ENCODE assay signal across 18 cellular contexts in genomic region chr22:40982482-40983385, GRCh38. TPM values are rescaled to one million over a fixed set of nuclear protein-coding genes. Genes with fewer than 3 reads are reported as not detected.
A peak's percentile ranks its signal among the peaks of the same experiment; 100 is the strongest.
DNase-seq lines count a peak whose midpoint lies in the region; ATAC-seq and TF ChIP-seq lines count a peak whose summit lies in the region.
"Had no signal": no experiment of that assay in that cellular context is flagged by ENCODE, and none has a peak within 500 bp of the region (broad histone marks: within the 10 kb centered on the region; RNA-seq: fewer than 3 reads in every experiment).

No MANE protein-coding gene starts in this region.

- no peaks in the 10 kb centered on the region for H3K4me1 Mint-ChIP-seq in T-helper 17 cell
- peaks cover 18% of the 10 kb centered on the region for H3K4me1 Mint-ChIP-seq in stimulated activated memory B cell treated with anti-CD40 and anti-IgM and Interleukin-4, amounts not matched to agents 10 μg/mL and 1 μg/mL and 100 μg/mL, for 72 hours

- WGBS in IMR-90 (ENCODE audit: extremely low coverage in 2 of 2, insufficient read length in 1 of 2), 2 experiments: 83% methylated on average over 16 of the region's 21 CpGs; no CpG with 5 or more reads in 1 of the 2 experiments

- H2BK5ac ChIP-seq in IMR-90 (ENCODE audit: low read depth, low read length, poor library complexity, severe bottlenecking): no peak overlapping the region

- in situ Hi-C loops in IMR-90 (cut with MboI; ENCODE audit: low sequenced_read_pairs): no loop called here

- TF ChIP-seq POLR2A in IMR-90 (IDR thresholded peaks at IDR 0.05; ENCODE audit: low read depth, low read length) (no peak), breast epithelium (IDR thresholded peaks at IDR 0.05) (no peak)

- CTCF ChIA-PET in IMR-90 (lab: Yijun Ruan, JAX): interaction anchor here (0.6 kb wide), 1 partner anchor 26 kb away, joined by 3 read pairs; no protein-coding TSS in a partner anchor

- H3K4me3 Mint-ChIP-seq in T-helper 17 cell: no peak overlapping the region
- H3K4me3 Mint-ChIP-seq in stimulated activated memory B cell treated with anti-CD40 and anti-IgM and Interleukin-4, amounts not matched to agents 10 μg/mL and 1 μg/mL and 100 μg/mL, for 72 hours: peak overlapping the region; percentile 6

- no peaks in the 10 kb centered on the region for H3K9me3 ChIP-seq in IMR-90 (ENCODE audit: control insufficient read depth, insufficient read depth, low read length)
- no peaks in the 10 kb centered on the region for H3K9me3 ChIP-seq in T-helper 17 cell (ENCODE audit: control insufficient read depth, low read length, poor library complexity, severe bottlenecking)
- no peaks in the 10 kb centered on the region for H3K9me3 ChIP-seq in breast epithelium
- H3K9me3 ChIP-seq: left lung, tibial artery had no signal

- H3K36me3 ChIP-seq in IMR-90 (ENCODE audit: control insufficient read depth, insufficient read depth, low read length) (no peaks in the 10 kb centered on the region), breast epithelium (no peaks in the 10 kb centered on the region)
- H3K36me3 ChIP-seq: brain microvascular endothelial cell, left lung, tibial artery had no signal

- H3K9me3 Mint-ChIP-seq in stimulated activated memory B cell treated with anti-CD40 and anti-IgM and Interleukin-4, amounts not matched to agents 10 μg/mL and 1 μg/mL and 100 μg/mL, for 72 hours: no peaks in the 10 kb centered on the region

- no peak overlapping the region for H3K4ac ChIP-seq in IMR-90 (ENCODE audit: low read depth, low read length)

- H3K14ac ChIP-seq in IMR-90 (replicated peaks; ENCODE audit: low read depth, low read length): no peak overlapping the region

- H3K18ac ChIP-seq in IMR-90 (ENCODE audit: low read depth, low read length): no peak overlapping the region

- dilution Hi-C loops in IMR-90 (cut with HindIII; ENCODE audit: low sequenced_read_pairs, unreplicated experiment): no loop called here

- no peak overlapping the region for H2BK120ac ChIP-seq in IMR-90 (ENCODE audit: low read depth, low read length)

- no peaks in the 10 kb centered on the region for H4K20me1 ChIP-seq in IMR-90 (ENCODE audit: insufficient read depth, low read length)

- H3K27ac Mint-ChIP-seq in T-helper 17 cell: no peak overlapping the region
- peak overlapping the region; percentile 65 for H3K27ac Mint-ChIP-seq in stimulated activated memory B cell treated with anti-CD40 and anti-IgM and Interleukin-4, amounts not matched to agents 10 μg/mL and 1 μg/mL and 100 μg/mL, for 72 hours

- H3K27me3 Mint-ChIP-seq in T-helper 17 cell: no peaks in the 10 kb centered on the region
- H3K27me3 Mint-ChIP-seq in stimulated activated memory B cell treated with anti-CD40 and anti-IgM and Interleukin-4, amounts not matched to agents 10 μg/mL and 1 μg/mL and 100 μg/mL, for 72 hours: no peaks in the 10 kb centered on the region

- no peaks in the 10 kb centered on the region for H3K36me3 Mint-ChIP-seq in T-helper 17 cell (ENCODE audit: low read depth)
- no peaks in the 10 kb centered on the region for H3K36me3 Mint-ChIP-seq in stimulated activated memory B cell treated with anti-CD40 and anti-IgM and Interleukin-4, amounts not matched to agents 10 μg/mL and 1 μg/mL and 100 μg/mL, for 72 hours

- H3K4me1 ChIP-seq in IMR-90 (ENCODE audit: control insufficient read depth, insufficient read depth, low read length) (no peaks in the 10 kb centered on the region), breast epithelium (no peaks in the 10 kb centered on the region)
- H3K4me1 ChIP-seq: left lung, tibial artery had no signal

- H3K27me3 ChIP-seq in IMR-90 (ENCODE audit: control insufficient read depth, insufficient read depth, low read length) (no peaks in the 10 kb centered on the region), breast epithelium (no peaks in the 10 kb centered on the region)
- H3K27me3 ChIP-seq: brain microvascular endothelial cell, left lung, tibial artery had no signal

- TF ChIP-seq RAD21 in IMR-90 (IDR thresholded peaks at IDR 0.05; ENCODE audit: low read length): no peak

- no peak overlapping the region for H4K91ac ChIP-seq in IMR-90 (ENCODE audit: insufficient read depth, low read depth, low read length)

- no peak overlapping the region for H2AK5ac ChIP-seq in IMR-90 (ENCODE audit: low read depth, low read length)

- no peak for DNase-seq in IMR-90
- DNase-seq in T-helper 17 cell: no peak
- peak; percentile 48 for DNase-seq in left ventricle myocardium superior
- DNase-seq in hippocampal formation (lab: John Stamatoyannopoulos, UW): no peak
- DNase-seq in DMS79 treated with DMSO at 0.1 percent for 48 hours (lab: John Stamatoyannopoulos, UW): no peak
- no peak for DNase-seq in activated CD8-positive, alpha-beta memory T cell treated with anti-CD3 and anti-CD28 coated beads for 24 hours
- no peak for DNase-seq in breast epithelium (ENCODE audit: low spot score in 2 of 2)
- DNase-seq: activated CD4-positive, alpha-beta T cell treated with anti-CD3 and anti-CD28 coated beads for 4 hours; activated naive CD4-positive, alpha-beta T cell treated with anti-CD3 and anti-CD28 coated beads, Interleukin-2, amount 50 U/mL, for 16 hours; activated T-cell treated with anti-CD3 and anti-CD28 coated beads for 4 hours; brain microvascular endothelial cell; HCEC 1CT; NCI-H1105 treated with DMSO at 0.1 percent for 48 hours; NCI-H2171; stimulated activated CD4-positive, alpha-beta T cell treated with anti-CD3 and anti-CD28 coated beads, Interleukin-1b, Interleukin-23, amount 100 ng/mL, for 48 hours; tibial artery had no signal

- no peak overlapping the region for H3K23ac ChIP-seq in IMR-90 (ENCODE audit: low read depth, low read length)

- no peak overlapping the region for H3K9ac ChIP-seq in IMR-90 (ENCODE audit: low read depth, low read length)

- no peak overlapping the region for H3K4me2 ChIP-seq in IMR-90 (ENCODE audit: low read depth, low read length)

- H3K79me1 ChIP-seq in IMR-90 (ENCODE audit: low read depth in 1 of 2, low read length in 2 of 2): no peaks in the 10 kb centered on the region

- H3K56ac ChIP-seq in IMR-90 (ENCODE audit: extremely low read depth, insufficient read depth, low read length): no peak overlapping the region

- peak overlapping the region; percentile 23 for H2AFZ ChIP-seq in IMR-90 (replicated peaks; ENCODE audit: low read length, poor library complexity)

- no peak overlapping the region for H4K5ac ChIP-seq in IMR-90 (ENCODE audit: low read depth, low read length)

- no peak overlapping the region for H4K8ac ChIP-seq in IMR-90 (ENCODE audit: low read depth in 2 of 2, low read length in 2 of 2)

- intact Hi-C loops in IMR-90 (cut with micrococcal nuclease): no loop called here
- intact Hi-C loops in left ventricle myocardium superior (cut with micrococcal nuclease): no loop called here
- intact Hi-C loops in breast epithelium (cut with DNase I; ENCODE audit: low total_unique reads): no loop called here

- POLR2A ChIA-PET in IMR-90 (lab: Charles Lee; ENCODE audit: unreplicated experiment): no interaction called here

- H2BK20ac ChIP-seq in IMR-90 (ENCODE audit: low read depth, low read length): no peak overlapping the region

- H3K4me3 ChIP-seq in IMR-90 (ENCODE audit: insufficient read depth, low read depth, low read length): no peak overlapping the region
- no peak overlapping the region for H3K4me3 ChIP-seq in breast epithelium
- H3K4me3 ChIP-seq: left lung, tibial artery had no signal

- ATAC-seq in IMR-90 (ENCODE audit: low read depth) (no peak), T-helper 17 cell (peak; percentile 18), left ventricle myocardium superior (peak; percentile 90)
- peak; percentile 95 for ATAC-seq in stimulated activated memory B cell treated with anti-CD40 and anti-IgM and Interleukin-4, amounts not matched to agents 10 μg/mL and 1 μg/mL and 100 μg/mL, for 72 hours
- ATAC-seq: left lung had no signal

- no peak overlapping the region for H2AK9ac ChIP-seq in IMR-90 (replicated peaks; ENCODE audit: low read depth, low read length, poor library complexity)

- BruUV-seq in IMR-90 (replicated peaks; lab: Mats Ljungman, UMichigan): no TSS peak

- TF ChIP-seq CTCF in IMR-90 (conservative IDR thresholded peaks at IDR 0.05; ENCODE audit: low read depth, low read length) (no peak), breast epithelium (IDR thresholded peaks at IDR 0.05) (no peak)

- H2BK15ac ChIP-seq in IMR-90 (ENCODE audit: low read depth, low read length): no peak overlapping the region

- H3K9me1 ChIP-seq in IMR-90 (ENCODE audit: insufficient read depth, low read length): no peaks in the 10 kb centered on the region

- H3K27ac ChIP-seq in IMR-90 (ENCODE audit: insufficient read depth, low read length) (no peak overlapping the region), breast epithelium (no peak overlapping the region)
- H3K27ac ChIP-seq: brain microvascular endothelial cell, left lung, tibial artery had no signal

TF ChIP-seq in IMR-90, 13 proteins besides CTCF, POLR2A, EP300 and RAD21 (continues in another document):
- TF ChIP-seq CEBPB (IDR thresholded peaks at IDR 0.05; ENCODE audit: low read depth, low read length): no peak
- TF ChIP-seq FOS (IDR thresholded peaks at IDR 0.05; ENCODE audit: low read depth, low read length): no peak
- TF ChIP-seq ELK1 (IDR thresholded peaks at IDR 0.05; ENCODE audit: borderline replicate concordance, low read depth, low read length): no peak
- TF ChIP-seq SMC3 (IDR thresholded peaks at IDR 0.05; ENCODE audit: low read depth, low read length): no peak
- no peak for TF ChIP-seq USF2 (IDR thresholded peaks at IDR 0.05; ENCODE audit: low read depth, low read length)
- TF ChIP-seq CHD1 (IDR thresholded peaks at IDR 0.05; ENCODE audit: low read depth, low read length): no peak

RNA-seq across cellular contexts. Expression of gene RBX1, which starts 31.6 kb away (rescaled TPM):
- total RNA-seq in IMR-90 (2012; rRNA removed) (63.3 and 72.4 TPM in 2 replicates), T-helper 17 cell (10 to 100 TPM; 31.3 to 41.9 TPM), left ventricle myocardium superior (65.9 TPM), breast epithelium (10 to 100 TPM; 30.4 to 42.7 (median 39.3) TPM)
- polyA plus RNA-seq in IMR-90 (2012; rRNA removed): 84.5 and 94.8 TPM in 2 replicates
- 75.2 and 109 TPM in 2 replicates for polyA plus RNA-seq in IMR-90 (2012; cell fraction: cytosol; rRNA removed)
- 24.2 and 61.5 TPM in 2 replicates for polyA plus RNA-seq in IMR-90 (2012; cell fraction: nucleus; rRNA removed; ENCODE audit: low replicate concordance)
